9 cellular contexts compared by ENCODE assay signal in genomic region chr19:37654525-37654832, GRCh38. TPM values are rescaled to one million over a fixed set of nuclear protein-coding genes. Genes with fewer than 3 reads are reported as not detected.
DNase-seq lines count a peak whose midpoint lies in the region; FAIRE-seq and TF ChIP-seq lines count a peak whose summit lies in the region.
"Had no signal": no experiment of that assay in that cellular context is flagged by ENCODE, and none has a peak within 500 bp of the region (broad histone marks: within the 10 kb centered on the region; RNA-seq: fewer than 3 reads in every experiment).

No MANE protein-coding gene starts in this region.

- H3K4me3 ChIP-seq in keratinocyte (ENCODE audit: control insufficient read depth in 2 of 3, extremely low read depth in 1 of 3, insufficient read depth in 2 of 3, low read depth in 1 of 3, low read length in 3 of 3) = peak overlapping the region; percentile 75 to 93 (median 89)

- H3K9ac ChIP-seq in keratinocyte (ENCODE audit: control insufficient read depth, extremely low read depth, insufficient read depth, low read length) = peak overlapping the region; percentile 83

- no peak for FAIRE-seq in keratinocyte (lab: Jason Lieb, UNC)
- FAIRE-seq: colon had no signal

- H3K9me3 ChIP-seq in keratinocyte (ENCODE audit: control insufficient read depth, low read depth, low read length) = no peaks in the 10 kb centered on the region

- POLR2A ChIA-PET in activated CD4-positive, alpha-beta T cell treated with anti-CD3 and anti-CD28 coated beads, Interleukin-2, amount 10 ng/mL, durations not matched to agents 7 days and 5 days (lab: Charles Lee) = interaction anchor here (0.6 kb wide), 1 partner anchor 62 kb away, joined by 3 read pairs; no protein-coding TSS in a partner anchor

- H3K36me3 Mint-ChIP-seq in activated CD4-positive, alpha-beta T cell treated with anti-CD3 and anti-CD28 coated beads, Interleukin-2, amount 10 ng/mL, durations not matched to agents 7 days and 5 days (ENCODE audit: low read depth) = peaks cover 42% of the 10 kb centered on the region

- no peaks in the 10 kb centered on the region for H4K20me1 ChIP-seq in keratinocyte (ENCODE audit: control insufficient read depth, extremely low read depth, insufficient read depth, low read length)

- no peaks in the 10 kb centered on the region for H3K27me3 ChIP-seq in keratinocyte (ENCODE audit: control insufficient read depth, extremely low read depth, insufficient read depth, low read length)

- peak overlapping the region; percentile 97 for H3K27ac Mint-ChIP-seq in activated CD4-positive, alpha-beta T cell treated with anti-CD3 and anti-CD28 coated beads, Interleukin-2, amount 10 ng/mL, durations not matched to agents 7 days and 5 days

- dilution Hi-C loops in keratinocyte (cut with MboI; ENCODE audit: extremely low pct_ligation_motif_present, low sequenced_read_pairs) = no loop called here

- peaks cover 9% of the 10 kb centered on the region for H3K4me1 ChIP-seq in keratinocyte (ENCODE audit: control insufficient read depth, extremely low read depth, insufficient read depth, low read length)

- peaks cover 21% of the 10 kb centered on the region for H3K9me3 Mint-ChIP-seq in activated CD4-positive, alpha-beta T cell treated with anti-CD3 and anti-CD28 coated beads, Interleukin-2, amount 10 ng/mL, durations not matched to agents 7 days and 5 days

- H3K27ac ChIP-seq in angular gyrus (ENCODE audit: low read depth, low read length) = peak overlapping the region; percentile 96
- H3K27ac ChIP-seq in keratinocyte (ENCODE audit: control insufficient read depth, insufficient read depth, low read length) = peak overlapping the region; percentile 76

- TF ChIP-seq CTCF in keratinocyte (optimal IDR thresholded peaks at IDR 0.05 in 1 of 3, IDR thresholded peaks at IDR 0.05 in 1 of 3, conservative IDR thresholded peaks at IDR 0.05 in 1 of 3; ENCODE audit: extremely low read depth in 1 of 3, insufficient read depth in 2 of 3, low read length in 3 of 3) = no peak

- H3K4me1 Mint-ChIP-seq in activated CD4-positive, alpha-beta T cell treated with anti-CD3 and anti-CD28 coated beads, Interleukin-2, amount 10 ng/mL, durations not matched to agents 7 days and 5 days = peaks cover 29% of the 10 kb centered on the region

- CTCF ChIA-PET in activated CD4-positive, alpha-beta T cell treated with anti-CD3 and anti-CD28 coated beads, Interleukin-2, amount 10 ng/mL, durations not matched to agents 7 days and 5 days (lab: Charles Lee) = no interaction called here

- no peaks in the 10 kb centered on the region for H3K9me1 ChIP-seq in keratinocyte (ENCODE audit: control insufficient read depth, extremely low read depth, insufficient read depth, low read length)

- H3K79me2 ChIP-seq in keratinocyte (ENCODE audit: control insufficient read depth, insufficient read depth, low read length) = peaks cover 23% of the 10 kb centered on the region

- H3K4me3 Mint-ChIP-seq in activated CD4-positive, alpha-beta T cell treated with anti-CD3 and anti-CD28 coated beads, Interleukin-2, amount 10 ng/mL, durations not matched to agents 7 days and 5 days = peak overlapping the region; percentile 91

- peak; percentile 33 for DNase-seq in activated CD4-positive, alpha-beta T cell treated with anti-CD3 and anti-CD28 coated beads, Interleukin-2, amount 10 ng/mL, durations not matched to agents 7 days and 5 days
- no peak for DNase-seq in activated CD4-positive, alpha-beta T cell treated with anti-CD3 and anti-CD28 coated beads, Interleukin-2, amount 50 U/mL, for 48 hours
- DNase-seq in NCI-H1417 treated with DMSO at 0.1 percent for 48 hours (lab: John Stamatoyannopoulos, UW) = peak; percentile 5
- DNase-seq in keratinocyte (ENCODE audit: low read depth, low spot score) = no peak
- DNase-seq in stimulated activated naive CD4-positive, alpha-beta T cell treated with Interleukin-2 at 50 U/mL for 16 hours (lab: John Stamatoyannopoulos, UW) = peak; percentile 2
- DNase-seq in OCI-M1 (lab: John Stamatoyannopoulos, UW) = no peak
- DNase-seq in H4 (ENCODE audit: low spot score) = no peak

- no peaks in the 10 kb centered on the region for H3K36me3 ChIP-seq in keratinocyte (ENCODE audit: control insufficient read depth in 2 of 2, extremely low read depth in 1 of 2, insufficient read depth in 2 of 2, low read length in 2 of 2)

- peak overlapping the region; percentile 95 for H3K4me2 ChIP-seq in keratinocyte (ENCODE audit: control insufficient read depth, extremely low read depth, insufficient read depth, low read depth, low read length)

- no peaks in the 10 kb centered on the region for H3K27me3 Mint-ChIP-seq in activated CD4-positive, alpha-beta T cell treated with anti-CD3 and anti-CD28 coated beads, Interleukin-2, amount 10 ng/mL, durations not matched to agents 7 days and 5 days

- H2AFZ ChIP-seq in keratinocyte (ENCODE audit: control insufficient read depth, low read length) = peak overlapping the region; percentile 98

RNA-seq across cellular contexts. Expression of gene ZFP30, which starts 0.8 kb away (rescaled TPM):
- total RNA-seq in activated CD4-positive, alpha-beta T cell treated with anti-CD3 and anti-CD28 coated beads, Interleukin-2, amount 10 ng/mL, durations not matched to agents 7 days and 5 days = 10 to 100 TPM; 14.4 to 16.8 TPM
- 3.0 to 4.2 TPM (median 3.4 TPM) in 3 replicates for polyA plus RNA-seq in keratinocyte
- polyA plus RNA-seq in keratinocyte (2011; ENCODE audit: low read depth) = 6.2 TPM
- 1.9 and 2.4 TPM in 2 replicates for polyA plus RNA-seq in keratinocyte (2011; cell fraction: cytosol; rRNA removed)
- polyA plus RNA-seq in keratinocyte (2011; cell fraction: nucleus; rRNA removed) = 6.1 and 8.2 TPM in 2 replicates
- polyA plus RNA-seq in keratinocyte (2012; ENCODE audit: low replicate concordance) = 3.7 and 5.3 TPM in 2 replicates
- polyA minus RNA-seq in keratinocyte = 4.1 to 9.9 TPM (median 4.2 TPM) in 3 replicates
- polyA minus RNA-seq in keratinocyte (2011; cell fraction: cytosol; rRNA and poly(A)+ RNA removed) = 2.1 TPM
- 6.6 and 11.0 TPM in 2 replicates for polyA minus RNA-seq in keratinocyte (2011; cell fraction: nucleus; rRNA and poly(A)+ RNA removed)
- 5.4 and 15.2 TPM in 2 replicates for total RNA-seq in H4 (2014; rRNA removed; shearing (Covaris generic))

RNA-seq across cellular contexts. Expression of gene ZNF540, which starts 59.8 kb away (rescaled TPM):
- total RNA-seq in activated CD4-positive, alpha-beta T cell treated with anti-CD3 and anti-CD28 coated beads, Interleukin-2, amount 10 ng/mL, durations not matched to agents 7 days and 5 days = 1 to 10 TPM; 1.2 to 1.8 TPM
- 0.15 to 0.95 TPM (median 0.35 TPM) in 3 replicates for polyA plus RNA-seq in keratinocyte
- polyA plus RNA-seq in keratinocyte (2011; ENCODE audit: low read depth) = 0.40 TPM
- 0.23 and 0.38 TPM in 2 replicates for polyA plus RNA-seq in keratinocyte (2011; cell fraction: cytosol; rRNA removed)
- polyA plus RNA-seq in keratinocyte (2011; cell fraction: nucleus; rRNA removed) = 0.52 and 1.1 TPM in 2 replicates
- 0.52 and 0.56 TPM in 2 replicates for polyA plus RNA-seq in keratinocyte (2012; ENCODE audit: low replicate concordance)
- polyA minus RNA-seq in keratinocyte = 0.13 to 0.45 TPM in 2 of 3 replicates, not detected in the other
- not detected for polyA minus RNA-seq in keratinocyte (2011; cell fraction: cytosol; rRNA and poly(A)+ RNA removed)
- polyA minus RNA-seq in keratinocyte (2011; cell fraction: nucleus; rRNA and poly(A)+ RNA removed) = 0.32 and 0.93 TPM in 2 replicates
- total RNA-seq in H4 (2014; rRNA removed; shearing (Covaris generic)) = 0.46 TPM in 1 of 2 replicates, not detected in the other

RNA-seq across cellular contexts. Expression of gene ZNF571, which starts 59.9 kb away (rescaled TPM):
- total RNA-seq in activated CD4-positive, alpha-beta T cell treated with anti-CD3 and anti-CD28 coated beads, Interleukin-2, amount 10 ng/mL, durations not matched to agents 7 days and 5 days = 1 to 10 TPM; 1.6 to 2.4 TPM
- 1.6 to 4.0 TPM (median 2.4 TPM) in 3 replicates for polyA plus RNA-seq in keratinocyte
- polyA plus RNA-seq in keratinocyte (2011; ENCODE audit: low read depth) = 1.2 TPM
- polyA plus RNA-seq in keratinocyte (2011; cell fraction: cytosol; rRNA removed) = 0.77 and 2.6 TPM in 2 replicates
- 6.8 and 7.4 TPM in 2 replicates for polyA plus RNA-seq in keratinocyte (2011; cell fraction: nucleus; rRNA removed)
- polyA plus RNA-seq in keratinocyte (2012; ENCODE audit: low replicate concordance) = 1.5 and 4.6 TPM in 2 replicates
- 0.30 to 3.3 TPM (median 3.0 TPM) in 3 replicates for polyA minus RNA-seq in keratinocyte
- 2.1 TPM for polyA minus RNA-seq in keratinocyte (2011; cell fraction: cytosol; rRNA and poly(A)+ RNA removed)
- polyA minus RNA-seq in keratinocyte (2011; cell fraction: nucleus; rRNA and poly(A)+ RNA removed) = 3.0 and 13.9 TPM in 2 replicates
- total RNA-seq in H4 (2014; rRNA removed; shearing (Covaris generic)) = 2.9 and 4.2 TPM in 2 replicates

Comparison
In these comparisons a context has a peak if more than half of its experiments do, and no peak if none do; other contexts are left out.
1. DNase-seq: peak in activated CD4-positive, alpha-beta T cell treated with anti-CD3 and anti-CD28 coated beads, Interleukin-2, amount 10 ng/mL, durations not matched to agents 7 days and 5 days (single experiment), NCI-H1417 treated with DMSO at 0.1 percent for 48 hours (single experiment) and stimulated activated naive CD4-positive, alpha-beta T cell treated with Interleukin-2 at 50 U/mL for 16 hours (single experiment); none in activated CD4-positive, alpha-beta T cell treated with anti-CD3 and anti-CD28 coated beads, Interleukin-2, amount 50 U/mL, for 48 hours (0 of 2), keratinocyte (single experiment), OCI-M1 (single experiment) and H4 (single experiment).